Comparison of ENCODE assay signal across 3 cellular contexts in genomic region chr20:4427936-4428581, GRCh38.
TF ChIP-seq lines count a peak whose summit lies in the region.

No MANE protein-coding gene starts in this region.

TF ChIP-seq in SK-N-SH, 30 proteins besides CTCF, POLR2A, EP300 and RAD21 (continued from another document):
- TF ChIP-seq, protein P1, sequence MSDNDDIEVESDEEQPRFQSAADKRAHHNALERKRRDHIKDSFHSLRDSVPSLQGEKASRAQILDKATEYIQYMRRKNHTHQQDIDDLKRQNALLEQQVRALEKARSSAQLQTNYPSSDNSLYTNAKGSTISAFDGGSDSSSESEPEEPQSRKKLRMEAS (IDR thresholded peaks at IDR 0.05; ENCODE audit: low read depth), result no peak
- TF ChIP-seq TAF1 (IDR thresholded peaks at IDR 0.05; ENCODE audit: borderline replicate concordance, low read depth, low read length), result no peak
- TF ChIP-seq REST (IDR thresholded peaks at IDR 0.05; ENCODE audit: low read depth, low read length), result no peak
- TF ChIP-seq MEF2A (IDR thresholded peaks at IDR 0.05; ENCODE audit: borderline replicate concordance, low read depth), result no peak
- no peak for TF ChIP-seq TEAD4 (IDR thresholded peaks at IDR 0.05; ENCODE audit: borderline replicate concordance, insufficient read depth)
- TF ChIP-seq RXRA (IDR thresholded peaks at IDR 0.05; ENCODE audit: borderline replicate concordance, low read depth), result no peak
- TF ChIP-seq FOXM1 (IDR thresholded peaks at IDR 0.05; ENCODE audit: low read depth), result no peak
- no peak for TF ChIP-seq GATA2 (CRISPR knock-in tag; IDR thresholded peaks at IDR 0.05)
- no peak for TF ChIP-seq MXI1 (IDR thresholded peaks at IDR 0.05; ENCODE audit: low read depth, low read length)
- TF ChIP-seq EZH2phosphoT487 (IDR thresholded peaks at IDR 0.05; ENCODE audit: borderline replicate concordance, low read depth), result no peak
- no peak for TF ChIP-seq SMC3 (IDR thresholded peaks at IDR 0.05; ENCODE audit: low read depth, low read length)
- no peak for TF ChIP-seq IRF3 (IDR thresholded peaks at IDR 0.05; ENCODE audit: low read depth, low read length)
- TF ChIP-seq, protein P2, sequence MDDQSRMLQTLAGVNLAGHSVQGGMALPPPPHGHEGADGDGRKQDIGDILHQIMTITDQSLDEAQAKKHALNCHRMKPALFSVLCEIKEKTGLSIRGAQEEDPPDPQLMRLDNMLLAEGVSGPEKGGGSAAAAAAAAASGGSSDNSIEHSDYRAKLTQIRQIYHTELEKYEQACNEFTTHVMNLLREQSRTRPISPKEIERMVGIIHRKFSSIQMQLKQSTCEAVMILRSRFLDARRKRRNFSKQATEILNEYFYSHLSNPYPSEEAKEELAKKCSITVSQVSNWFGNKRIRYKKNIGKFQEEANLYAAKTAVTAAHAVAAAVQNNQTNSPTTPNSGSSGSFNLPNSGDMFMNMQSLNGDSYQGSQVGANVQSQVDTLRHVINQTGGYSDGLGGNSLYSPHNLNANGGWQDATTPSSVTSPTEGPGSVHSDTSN (IDR thresholded peaks at IDR 0.05), result no peak
- no peak for TF ChIP-seq NFIC (IDR thresholded peaks at IDR 0.05; ENCODE audit: borderline replicate concordance)
- no peak for TF ChIP-seq NRF1 (IDR thresholded peaks at IDR 0.05; ENCODE audit: low read depth, low read length)
- TF ChIP-seq RCOR1 (IDR thresholded peaks at IDR 0.05; ENCODE audit: low read length), result no peak

TF ChIP-seq in SK-N-SH treated with all-trans-retinoic acid at 6 μM for 48 hours, 23 proteins besides CTCF, POLR2A, EP300 and RAD21:
- TF ChIP-seq, protein P3, sequence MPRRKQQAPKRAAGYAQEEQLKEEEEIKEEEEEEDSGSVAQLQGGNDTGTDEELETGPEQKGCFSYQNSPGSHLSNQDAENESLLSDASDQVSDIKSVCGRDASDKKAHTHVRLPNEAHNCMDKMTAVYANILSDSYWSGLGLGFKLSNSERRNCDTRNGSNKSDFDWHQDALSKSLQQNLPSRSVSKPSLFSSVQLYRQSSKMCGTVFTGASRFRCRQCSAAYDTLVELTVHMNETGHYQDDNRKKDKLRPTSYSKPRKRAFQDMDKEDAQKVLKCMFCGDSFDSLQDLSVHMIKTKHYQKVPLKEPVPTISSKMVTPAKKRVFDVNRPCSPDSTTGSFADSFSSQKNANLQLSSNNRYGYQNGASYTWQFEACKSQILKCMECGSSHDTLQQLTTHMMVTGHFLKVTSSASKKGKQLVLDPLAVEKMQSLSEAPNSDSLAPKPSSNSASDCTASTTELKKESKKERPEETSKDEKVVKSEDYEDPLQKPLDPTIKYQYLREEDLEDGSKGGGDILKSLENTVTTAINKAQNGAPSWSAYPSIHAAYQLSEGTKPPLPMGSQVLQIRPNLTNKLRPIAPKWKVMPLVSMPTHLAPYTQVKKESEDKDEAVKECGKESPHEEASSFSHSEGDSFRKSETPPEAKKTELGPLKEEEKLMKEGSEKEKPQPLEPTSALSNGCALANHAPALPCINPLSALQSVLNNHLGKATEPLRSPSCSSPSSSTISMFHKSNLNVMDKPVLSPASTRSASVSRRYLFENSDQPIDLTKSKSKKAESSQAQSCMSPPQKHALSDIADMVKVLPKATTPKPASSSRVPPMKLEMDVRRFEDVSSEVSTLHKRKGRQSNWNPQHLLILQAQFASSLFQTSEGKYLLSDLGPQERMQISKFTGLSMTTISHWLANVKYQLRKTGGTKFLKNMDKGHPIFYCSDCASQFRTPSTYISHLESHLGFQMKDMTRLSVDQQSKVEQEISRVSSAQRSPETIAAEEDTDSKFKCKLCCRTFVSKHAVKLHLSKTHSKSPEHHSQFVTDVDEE (CRISPR knock-in tag; IDR thresholded peaks at IDR 0.05), result no peak
- TF ChIP-seq ZNF70 (CRISPR knock-in tag; IDR thresholded peaks at IDR 0.05), result no peak
- no peak for TF ChIP-seq ZC3H10 (CRISPR knock-in tag; IDR thresholded peaks at IDR 0.05)
- TF ChIP-seq OSR1 (CRISPR knock-in tag; IDR thresholded peaks at IDR 0.05), result no peak
- TF ChIP-seq TCF4 (CRISPR knock-in tag; IDR thresholded peaks at IDR 0.05; ENCODE audit: borderline replicate concordance), result no peak
- no peak for TF ChIP-seq TOX (CRISPR knock-in tag; IDR thresholded peaks at IDR 0.05; ENCODE audit: borderline replicate concordance)
- TF ChIP-seq POU6F1 (CRISPR knock-in tag; IDR thresholded peaks at IDR 0.05; ENCODE audit: borderline replicate concordance, low read depth), result no peak
- no peak for TF ChIP-seq GLIS3 (CRISPR knock-in tag; IDR thresholded peaks at IDR 0.05)

TF ChIP-seq in neural cell, 6 proteins besides CTCF, POLR2A, EP300 and RAD21 (continued from another document):
- no peak for TF ChIP-seq REST (IDR thresholded peaks at IDR 0.05; ENCODE audit: borderline replicate concordance)
